Comparison of ENCODE assay signal across 1 cellular context in the genomic region with DNA sequence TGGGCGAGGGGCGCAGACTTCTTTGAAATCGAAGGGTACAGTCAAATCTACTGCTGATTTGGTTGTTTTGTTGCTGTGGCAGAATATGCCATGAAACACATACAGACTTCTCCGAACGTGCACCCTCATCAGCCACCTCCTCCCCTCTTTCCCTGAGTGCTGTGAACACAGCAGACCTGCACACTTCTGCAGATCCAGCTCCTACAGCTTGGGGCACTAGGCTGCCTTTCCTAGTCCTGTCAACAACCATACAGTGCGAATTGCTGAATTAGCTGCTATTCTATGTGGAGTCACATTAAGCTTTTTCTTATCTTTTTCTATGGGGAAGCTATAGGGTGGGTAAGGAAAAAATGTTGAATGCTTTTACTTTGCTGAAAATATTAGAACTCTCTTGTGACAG.
TF ChIP-seq lines count a peak whose summit lies in the region.

No MANE protein-coding gene starts in this region.

TF ChIP-seq in GM23338, 12 proteins besides CTCF, POLR2A, EP300 and RAD21:
- TF ChIP-seq ZNF462 (CRISPR knock-in tag; IDR thresholded peaks at IDR 0.05) (no peak), REST (IDR thresholded peaks at IDR 0.05; ENCODE audit: unreplicated experiment) (no peak), EZH2phosphoT487 (IDR thresholded peaks at IDR 0.05; ENCODE audit: unreplicated experiment) (no peak), NANOG (IDR thresholded peaks at IDR 0.05; ENCODE audit: borderline replicate concordance) (no peak), EZH2 (IDR thresholded peaks at IDR 0.05; ENCODE audit: low read depth, unreplicated experiment) (no peak), ZNF114 (CRISPR knock-in tag; IDR thresholded peaks at IDR 0.05) (no peak), STAT1 (IDR thresholded peaks at IDR 0.05; ENCODE audit: unreplicated experiment) (no peak), POLR2AphosphoS5 (IDR thresholded peaks at IDR 0.05; ENCODE audit: low read depth) (no peak), CREB1 (CRISPR knock-in tag; IDR thresholded peaks at IDR 0.05; ENCODE audit: low read depth) (no peak), JUNB (IDR thresholded peaks at IDR 0.05; ENCODE audit: unreplicated experiment) (no peak), ZNF331 (CRISPR knock-in tag; IDR thresholded peaks at IDR 0.05; ENCODE audit: low read depth) (no peak)
- TF ChIP-seq, protein P1, sequence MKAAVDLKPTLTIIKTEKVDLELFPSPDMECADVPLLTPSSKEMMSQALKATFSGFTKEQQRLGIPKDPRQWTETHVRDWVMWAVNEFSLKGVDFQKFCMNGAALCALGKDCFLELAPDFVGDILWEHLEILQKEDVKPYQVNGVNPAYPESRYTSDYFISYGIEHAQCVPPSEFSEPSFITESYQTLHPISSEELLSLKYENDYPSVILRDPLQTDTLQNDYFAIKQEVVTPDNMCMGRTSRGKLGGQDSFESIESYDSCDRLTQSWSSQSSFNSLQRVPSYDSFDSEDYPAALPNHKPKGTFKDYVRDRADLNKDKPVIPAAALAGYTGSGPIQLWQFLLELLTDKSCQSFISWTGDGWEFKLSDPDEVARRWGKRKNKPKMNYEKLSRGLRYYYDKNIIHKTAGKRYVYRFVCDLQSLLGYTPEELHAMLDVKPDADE (IDR thresholded peaks at IDR 0.05), result no peak
TF ChIP-seq in GM23338: peak in this region for 0.
